17 cellular contexts compared by ENCODE assay signal in the genomic region with DNA sequence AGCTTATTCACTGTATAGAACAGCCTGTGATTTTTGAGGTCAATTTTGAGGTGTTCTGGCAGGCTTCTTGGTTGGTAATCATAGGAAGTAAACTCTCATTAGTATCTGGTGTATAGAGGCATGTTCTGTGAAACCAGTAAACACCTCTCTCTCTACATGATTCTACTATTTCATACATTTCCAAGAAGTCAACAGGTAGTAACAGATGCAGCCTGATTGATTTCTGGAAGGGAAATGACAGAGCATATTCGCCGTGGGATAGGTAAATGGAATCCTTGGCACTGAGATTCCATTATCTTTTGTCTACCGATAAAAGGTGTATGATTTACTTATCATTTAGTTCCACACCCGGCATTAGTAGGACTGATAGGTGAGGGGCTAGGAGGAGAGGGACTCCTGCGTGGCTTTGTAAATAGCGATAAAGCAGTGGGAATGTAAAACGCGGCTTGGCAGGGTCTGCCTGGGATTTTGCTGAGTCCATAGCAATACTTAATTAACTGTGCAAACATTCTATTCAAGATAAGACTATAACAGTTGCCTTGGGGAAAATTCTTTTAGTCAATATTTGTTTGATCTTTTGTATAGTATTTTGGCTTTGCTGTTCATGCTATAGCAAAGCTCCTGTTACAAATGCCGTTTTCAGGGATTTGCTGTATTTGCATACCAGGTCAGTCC. TPM values are rescaled to one million over a fixed set of nuclear protein-coding genes. Genes with fewer than 3 reads are reported as not detected.
DNase-seq lines count a peak whose midpoint lies in the region; ATAC-seq and TF ChIP-seq lines count a peak whose summit lies in the region.
"Had no signal": no experiment of that assay in that cellular context is flagged by ENCODE, and none has a peak within 500 bp of the region (broad histone marks: within the 10 kb centered on the region; RNA-seq: fewer than 3 reads in every experiment).

No MANE protein-coding gene starts in this region.

- no peak for ATAC-seq in omental fat pad (ENCODE audit: low FRiP score)
- ATAC-seq: activated naive CD8-positive, alpha-beta T cell treated with anti-CD3 and anti-CD28 coated beads, Interleukin-2, amount 50 U/mL, for 24 hours; stimulated activated memory B cell treated with anti-CD40 and anti-IgM and Interleukin-4, amounts not matched to agents 10 μg/mL and 1 μg/mL and 100 μg/mL, for 72 hours; T-helper 17 cell had no signal

- peaks cover 19% of the 10 kb centered on the region for H3K4me1 Mint-ChIP-seq in activated T-helper 1 cell treated with anti-CD3 and anti-CD28 coated beads, Interleukin-12 subunit alpha, Interleukin-12 subunit beta, Interleukin-2, Interleukin-4 antibody, amounts not matched to agents 30 ng/mL and 10 ng/mL and 1 ng/mL, durations not matched to agents 14 hours and 24 hours and 36 hours (ENCODE audit: low read depth)
- H3K4me1 Mint-ChIP-seq in progenitor cell of endocrine pancreas (ENCODE audit: low read depth) = peaks cover 73% of the 10 kb centered on the region
- H3K4me1 Mint-ChIP-seq: stimulated activated memory B cell treated with anti-CD40 and anti-IgM and Interleukin-4, amounts not matched to agents 10 μg/mL and 1 μg/mL and 100 μg/mL, for 72 hours had no signal

- H3K27ac Mint-ChIP-seq in activated T-helper 1 cell treated with anti-CD3 and anti-CD28 coated beads, Interleukin-12 subunit alpha, Interleukin-12 subunit beta, Interleukin-2, Interleukin-4 antibody, amounts not matched to agents 30 ng/mL and 10 ng/mL and 1 ng/mL, durations not matched to agents 14 hours and 24 hours and 36 hours = peak overlapping the region; percentile 19
- peak overlapping the region; percentile 96 for H3K27ac Mint-ChIP-seq in progenitor cell of endocrine pancreas
- H3K27ac Mint-ChIP-seq: activated naive CD8-positive, alpha-beta T cell treated with anti-CD3 and anti-CD28 coated beads, Interleukin-2, amount 50 U/mL, for 24 hours; stimulated activated memory B cell treated with anti-CD40 and anti-IgM and Interleukin-4, amounts not matched to agents 10 μg/mL and 1 μg/mL and 100 μg/mL, for 72 hours had no signal

- no peaks in the 10 kb centered on the region for H3K36me3 Mint-ChIP-seq in activated T-helper 1 cell treated with anti-CD3 and anti-CD28 coated beads, Interleukin-12 subunit alpha, Interleukin-12 subunit beta, Interleukin-2, Interleukin-4 antibody, amounts not matched to agents 30 ng/mL and 10 ng/mL and 1 ng/mL, durations not matched to agents 14 hours and 24 hours and 36 hours (ENCODE audit: low read depth)
- peaks cover 17% of the 10 kb centered on the region for H3K36me3 Mint-ChIP-seq in progenitor cell of endocrine pancreas (ENCODE audit: insufficient read depth)

- no peak overlapping the region for H3K4me3 Mint-ChIP-seq in activated T-helper 1 cell treated with anti-CD3 and anti-CD28 coated beads, Interleukin-12 subunit alpha, Interleukin-12 subunit beta, Interleukin-2, Interleukin-4 antibody, amounts not matched to agents 30 ng/mL and 10 ng/mL and 1 ng/mL, durations not matched to agents 14 hours and 24 hours and 36 hours
- peak overlapping the region; percentile 4 for H3K4me3 Mint-ChIP-seq in progenitor cell of endocrine pancreas (ENCODE audit: low read depth)
- H3K4me3 Mint-ChIP-seq: activated naive CD8-positive, alpha-beta T cell treated with anti-CD3 and anti-CD28 coated beads, Interleukin-2, amount 50 U/mL, for 24 hours; stimulated activated memory B cell treated with anti-CD40 and anti-IgM and Interleukin-4, amounts not matched to agents 10 μg/mL and 1 μg/mL and 100 μg/mL, for 72 hours; T-helper 17 cell had no signal

- H3K9me3 Mint-ChIP-seq in activated T-helper 1 cell treated with anti-CD3 and anti-CD28 coated beads, Interleukin-12 subunit alpha, Interleukin-12 subunit beta, Interleukin-2, Interleukin-4 antibody, amounts not matched to agents 30 ng/mL and 10 ng/mL and 1 ng/mL, durations not matched to agents 14 hours and 24 hours and 36 hours = no peaks in the 10 kb centered on the region
- H3K9me3 Mint-ChIP-seq in progenitor cell of endocrine pancreas (ENCODE audit: low read depth) = peaks cover 5% of the 10 kb centered on the region
- H3K9me3 Mint-ChIP-seq: activated T-helper 2 cell treated with anti-CD3 and anti-CD28 coated beads, Interferon-gamma antibody, Interleukin-2, Interleukin-4, amounts not matched to agents 10 μg/mL and 5 μg/mL and 100 μg/mL, durations not matched to agents 14 hours and 24 hours and 36 hours had no signal

- DNase-seq in NCI-H345 (lab: John Stamatoyannopoulos, UW) (peak; percentile 20), NCI-H345 treated with DMSO at 0.1 percent for 48 hours (lab: John Stamatoyannopoulos, UW; ENCODE audit: unreplicated experiment) (no peak), NCI-H1092 (lab: John Stamatoyannopoulos, UW) (peak; percentile 12), progenitor cell of endocrine pancreas (ENCODE audit: low spot score, unreplicated experiment) (no peak), globus pallidus (ENCODE audit: low spot score) (no peak), omental fat pad (ENCODE audit: low spot score) (no peak), AML-193 (lab: John Stamatoyannopoulos, UW) (no peak)
- DNase-seq in activated T-helper 1 cell treated with anti-CD3 and anti-CD28 coated beads, Interleukin-12 subunit alpha, Interleukin-12 subunit beta, Interleukin-2, Interleukin-4 antibody, amounts not matched to agents 30 ng/mL and 10 ng/mL and 1 ng/mL, durations not matched to agents 14 hours and 24 hours and 36 hours (ENCODE audit: low spot score) = no peak
- DNase-seq: activated naive CD8-positive, alpha-beta T cell treated with anti-CD3 and anti-CD28 coated beads, Interleukin-2, amount 50 U/mL, for 24 hours; DMS53; dorsolateral prefrontal cortex; erythroblast; NCI-H2171; T-helper 17 cell had no signal

- TF ChIP-seq CTCF in progenitor cell of endocrine pancreas (IDR thresholded peaks at IDR 0.05; ENCODE audit: unreplicated experiment) = no peak
- TF ChIP-seq CTCF in omental fat pad (IDR thresholded peaks at IDR 0.05) = no peak

- intact Hi-C loops in activated T-helper 1 cell treated with anti-CD3 and anti-CD28 coated beads, Interleukin-12 subunit alpha, Interleukin-12 subunit beta, Interleukin-2, Interleukin-4 antibody, amounts not matched to agents 30 ng/mL and 10 ng/mL and 1 ng/mL, durations not matched to agents 14 hours and 24 hours and 36 hours (cut with micrococcal nuclease) = no loop called here

- H3K27me3 Mint-ChIP-seq in activated T-helper 1 cell treated with anti-CD3 and anti-CD28 coated beads, Interleukin-12 subunit alpha, Interleukin-12 subunit beta, Interleukin-2, Interleukin-4 antibody, amounts not matched to agents 30 ng/mL and 10 ng/mL and 1 ng/mL, durations not matched to agents 14 hours and 24 hours and 36 hours (ENCODE audit: insufficient read depth) = peaks cover 18% of the 10 kb centered on the region
- no peaks in the 10 kb centered on the region for H3K27me3 Mint-ChIP-seq in progenitor cell of endocrine pancreas

RNA-seq across cellular contexts. Expression of a gene that starts 32.3 kb away (rescaled TPM):
- not detected in 2 replicates for total RNA-seq in activated T-helper 1 cell treated with anti-CD3 and anti-CD28 coated beads, Interleukin-12 subunit alpha, Interleukin-12 subunit beta, Interleukin-2, Interleukin-4 antibody, amounts not matched to agents 30 ng/mL and 10 ng/mL and 1 ng/mL, durations not matched to agents 14 hours and 24 hours and 36 hours
- total RNA-seq in progenitor cell of endocrine pancreas (140 TPM in 2 replicates), omental fat pad (under 1 TPM in 2 of 4 donors, not detected in 2; 0.50 to 0.65 TPM)
- total RNA-seq: activated T-helper 2 cell treated with anti-CD3 and anti-CD28 coated beads, Interferon-gamma antibody, Interleukin-2, Interleukin-4, amounts not matched to agents 10 μg/mL and 5 μg/mL and 100 μg/mL, durations not matched to agents 14 hours and 24 hours and 36 hours; tibial nerve had no signal

Comparison
In these comparisons a context has a peak if more than half of its experiments do, and no peak if none do; other contexts are left out.
1. DNase-seq: peak in NCI-H345 (single experiment) and NCI-H1092 (single experiment); none in NCI-H345 treated with DMSO at 0.1 percent for 48 hours (single experiment), activated T-helper 1 cell treated with anti-CD3 and anti-CD28 coated beads, Interleukin-12 subunit alpha, Interleukin-12 subunit beta, Interleukin-2, Interleukin-4 antibody, amounts not matched to agents 30 ng/mL and 10 ng/mL and 1 ng/mL, durations not matched to agents 14 hours and 24 hours and 36 hours (single experiment), progenitor cell of endocrine pancreas (single experiment), globus pallidus (single experiment), omental fat pad (single experiment) and AML-193 (0 of 2).
2. RNA of a gene that starts 32.3 kb away (total RNA-seq): 140 TPM in progenitor cell of endocrine pancreas; 0.50 to 0.65 TPM in omental fat pad and not detected in activated T-helper 1 cell treated with anti-CD3 and anti-CD28 coated beads, Interleukin-12 subunit alpha, Interleukin-12 subunit beta, Interleukin-2, Interleukin-4 antibody, amounts not matched to agents 30 ng/mL and 10 ng/mL and 1 ng/mL, durations not matched to agents 14 hours and 24 hours and 36 hours; every median in the first group is over 10 times any median in the second.